Comparison of ENCODE assay signal across 8 cellular contexts in the genomic region with DNA sequence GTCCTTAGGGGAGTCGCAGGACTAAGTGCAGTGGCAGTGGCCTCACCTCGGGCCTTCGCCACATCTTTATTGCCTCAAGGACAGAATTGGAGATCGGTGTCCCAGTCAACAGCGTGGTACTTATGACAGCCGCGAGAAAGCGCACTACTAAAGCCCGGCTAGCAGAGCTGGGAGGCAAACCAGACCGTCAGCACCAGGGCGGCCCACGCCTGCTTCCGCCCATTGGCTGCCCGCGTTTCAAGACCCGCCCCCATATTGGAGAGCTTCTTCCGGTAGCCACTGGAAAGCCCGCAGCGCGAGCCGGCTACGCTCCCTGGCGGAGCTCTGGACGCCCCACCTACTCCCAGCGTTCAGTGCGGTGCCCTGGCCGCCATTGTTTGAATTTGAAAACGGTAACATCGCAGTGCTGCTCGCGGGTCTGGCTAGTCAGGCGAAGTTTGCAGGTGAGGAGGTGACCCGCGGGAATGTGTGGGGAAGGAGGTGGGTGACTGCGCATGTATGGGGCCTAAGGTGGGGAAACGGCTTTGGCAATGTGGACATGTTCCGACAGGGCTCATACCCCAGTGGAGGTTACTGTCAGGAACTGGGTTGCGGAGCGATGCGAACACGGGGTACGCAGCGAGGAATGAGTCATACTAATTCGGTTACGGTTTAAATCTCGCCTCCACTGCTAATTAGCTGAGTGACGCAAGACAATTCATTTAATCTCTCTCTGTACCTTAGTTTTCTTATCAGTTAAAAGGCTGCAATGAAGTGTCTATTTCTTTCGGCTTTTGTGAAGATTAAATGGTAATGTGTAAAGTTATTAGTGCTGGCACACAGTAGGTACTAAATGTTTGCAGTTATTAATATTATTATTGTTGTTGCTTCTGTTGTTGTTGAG. TPM values are rescaled to one million over a fixed set of nuclear protein-coding genes. Genes with fewer than 3 reads are reported as not detected.
DNase-seq lines count a peak whose midpoint lies in the region; ATAC-seq and TF ChIP-seq lines count a peak whose summit lies in the region.

TSS of gene KIF20B (plus strand) at position 353 of the 883 bp plus-strand sequence. CDS start 3,705 bp downstream, outside the sequence.

- intact Hi-C loops in lower lobe of right lung (cut with DNase I), result no loop called here

- peak; percentile 42 for TF ChIP-seq CTCF in lower lobe of right lung (IDR thresholded peaks at IDR 0.05)

- H3K36me3 ChIP-seq in lower lobe of right lung, result no peaks in the 10 kb centered on the region

- ATAC-seq in GM19468 (IDR thresholded peaks at IDR 0.05; ENCODE audit: extremely low read depth, unreplicated experiment) (peak; percentile 91), lower lobe of right lung (peak; percentile 100)

- peak within 1 kb of the TSS; percentile 88 for H3K27ac ChIP-seq in lower lobe of right lung

- H3K9me3 ChIP-seq in lower lobe of right lung, result no peaks in the 10 kb centered on the region

- DNase-seq in COLO668 (lab: John Stamatoyannopoulos, UW; ENCODE audit: unreplicated experiment) (peak; percentile 93), HS-5 (ENCODE audit: low read depth) (peak; percentile 86), NK-92 (lab: John Stamatoyannopoulos, UW; ENCODE audit: unreplicated experiment) (peak; percentile 65), lower lobe of right lung (peak; percentile 98)
- DNase-seq in activated CD8-positive, alpha-beta memory T cell treated with anti-CD3 and anti-CD28 coated beads for 1 hour (ENCODE audit: extremely low read depth in 1 of 2, low read depth in 1 of 2), result peak; percentile 83 to 88
- DNase-seq in effector CD4-positive, alpha-beta T cell, result peak; percentile 93
- peak; percentile 88 to 93 (median 90) for DNase-seq in stimulated activated CD4-positive, alpha-beta T cell treated with anti-CD3 and anti-CD28 coated beads, TNF-alpha, amount 100 ng/mL, for 24 hours (ENCODE audit: low read depth in 3 of 3)

- H3K27me3 ChIP-seq in lower lobe of right lung (ENCODE audit: low read depth), result no peaks in the 10 kb centered on the region

- H3K4me1 ChIP-seq in lower lobe of right lung, result peaks cover 6% of the 10 kb centered on the region

- H3K4me3 ChIP-seq in lower lobe of right lung, result peak within 1 kb of the TSS; percentile 74

RNA-seq across cellular contexts. Expression of gene KIF20B, which starts in this region (rescaled TPM):
- total RNA-seq in lower lobe of right lung, result 6.7 TPM

Comparison
In these comparisons a context has a peak if more than half of its experiments do, and no peak if none do; other contexts are left out.
1. Peak in every context shown above with its lines: DNase-seq, ATAC-seq, H3K4me3 ChIP-seq and H3K27ac ChIP-seq.